37 cellular contexts compared by ENCODE assay signal in the genomic region with DNA sequence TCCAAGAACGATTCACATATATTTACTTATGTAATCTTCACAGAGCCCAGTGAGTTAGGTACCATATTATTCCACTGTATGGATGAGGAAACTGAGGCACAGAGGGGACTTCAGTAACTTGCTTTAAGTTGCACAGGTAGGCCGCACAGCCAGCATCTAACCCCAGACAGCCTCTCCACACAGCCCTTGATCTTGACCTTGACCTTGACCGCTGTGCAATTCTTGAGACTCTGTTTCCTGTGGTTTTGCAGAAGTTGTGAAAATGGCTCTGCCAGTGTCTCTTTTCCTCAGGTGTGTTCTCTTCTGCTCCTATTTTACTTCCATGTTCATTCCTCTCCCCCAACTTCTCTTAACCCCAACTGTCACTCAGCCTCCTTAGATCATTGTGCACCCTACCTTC.
"Had no signal": no experiment of that assay in that cellular context is flagged by ENCODE, and none has a peak within 500 bp of the region (broad histone marks: within the 10 kb centered on the region; RNA-seq: fewer than 3 reads in every experiment).

No MANE protein-coding gene starts in this region.

- H3K4me1 Mint-ChIP-seq: activated B cell treated with CpG ODN at 0.5 μM for 24 hours; activated CD4-positive, alpha-beta T cell treated with anti-CD3 and anti-CD28 coated beads, Interleukin-2, amount 10 ng/mL, durations not matched to agents 24 days and 14 days; activated naive CD8-positive, alpha-beta T cell treated with anti-CD3 and anti-CD28 coated beads for 36 hours; activated T-helper 17 cell treated with anti-CD3 and anti-CD28 coated beads, Interleukin-2, amount 50 U/mL, for 72 hours had no signal

- H3K9me3 ChIP-seq: adrenal gland, body of pancreas, breast epithelium had no signal

- H3K9me3 Mint-ChIP-seq: activated B cell treated with CpG ODN at 0.5 μM for 24 hours; activated CD4-positive, alpha-beta T cell treated with anti-CD3 and anti-CD28 coated beads, Interleukin-2, amount 10 ng/mL, durations not matched to agents 24 days and 14 days; activated CD8-positive, alpha-beta T cell treated with anti-CD3 and anti-CD28 coated beads for 36 hours; activated naive CD8-positive, alpha-beta T cell treated with anti-CD3 and anti-CD28 coated beads for 36 hours; activated T-helper 1 cell treated with anti-CD3 and anti-CD28 coated beads, Interleukin-12 subunit alpha, Interleukin-12 subunit beta, Interleukin-2, Interleukin-4 antibody, amounts not matched to agents 30 ng/mL and 10 ng/mL and 1 ng/mL, durations not matched to agents 14 hours and 24 hours and 36 hours; T-helper 2 cell treated with Interferon-gamma antibody and Interleukin-4, amounts not matched to agents 5 μg/mL and 100 μg/mL, for 36 hours had no signal

- H3K4me3 ChIP-seq: adrenal gland, body of pancreas, breast epithelium had no signal

- H3K4me3 Mint-ChIP-seq: activated B cell treated with CpG ODN at 0.5 μM for 24 hours; activated CD4-positive, alpha-beta memory T cell treated with anti-CD3 and anti-CD28 coated beads for 36 hours; activated CD4-positive, alpha-beta T cell treated with anti-CD3 and anti-CD28 coated beads, Interleukin-2, amount 10 ng/mL, durations not matched to agents 24 days and 14 days; activated CD8-positive, alpha-beta T cell treated with anti-CD3 and anti-CD28 coated beads for 36 hours; activated naive CD4-positive, alpha-beta T cell treated with anti-CD3 and anti-CD28 coated beads for 36 hours; activated naive CD8-positive, alpha-beta T cell treated with anti-CD3 and anti-CD28 coated beads for 36 hours; activated T-cell treated with anti-CD3 and anti-CD28 coated beads, Interleukin-2, amount 50 U/mL, for 4 hours; activated T-cell treated with anti-CD3 and anti-CD28 coated beads, Interleukin-2, amount 50 U/mL, for 72 hours; activated T-helper 1 cell treated with anti-CD3 and anti-CD28 coated beads, Interleukin-12 subunit alpha, Interleukin-12 subunit beta, Interleukin-2, Interleukin-4 antibody, amounts not matched to agents 30 ng/mL and 10 ng/mL and 1 ng/mL, durations not matched to agents 14 hours and 24 hours and 36 hours; activated T-helper 17 cell treated with anti-CD3 and anti-CD28 coated beads, Interleukin-2, amount 50 U/mL, for 72 hours; T-helper 1 cell treated with Interleukin-12 subunit alpha and Interleukin-12 subunit beta and Interleukin-4 antibody, amounts not matched to agents 30 μg/mL and 1 μg/mL, for 36 hours; T-helper 2 cell treated with Interferon-gamma antibody and Interleukin-4, amounts not matched to agents 5 μg/mL and 100 μg/mL, for 36 hours had no signal

- H3K27me3 Mint-ChIP-seq: activated B cell treated with CpG ODN at 0.5 μM for 24 hours; activated CD4-positive, alpha-beta memory T cell treated with anti-CD3 and anti-CD28 coated beads for 36 hours; activated CD4-positive, alpha-beta T cell treated with anti-CD3 and anti-CD28 coated beads, Interleukin-2, amount 10 ng/mL, durations not matched to agents 24 days and 14 days; activated CD8-positive, alpha-beta T cell treated with anti-CD3 and anti-CD28 coated beads for 36 hours; activated naive CD8-positive, alpha-beta T cell treated with anti-CD3 and anti-CD28 coated beads for 36 hours; activated T-helper 17 cell treated with anti-CD3 and anti-CD28 coated beads, Interleukin-2, amount 50 U/mL, for 72 hours had no signal

- H3K36me3 Mint-ChIP-seq: activated CD4-positive, alpha-beta memory T cell treated with anti-CD3 and anti-CD28 coated beads for 36 hours; activated naive CD4-positive, alpha-beta T cell treated with anti-CD3 and anti-CD28 coated beads, Interleukin-2, amount 50 U/mL, for 72 hours; activated naive CD8-positive, alpha-beta T cell treated with anti-CD3 and anti-CD28 coated beads for 36 hours had no signal

- H3K27ac Mint-ChIP-seq: activated B cell treated with CpG ODN at 0.5 μM for 24 hours; activated CD4-positive, alpha-beta memory T cell treated with anti-CD3 and anti-CD28 coated beads for 36 hours; activated CD4-positive, alpha-beta T cell treated with anti-CD3 and anti-CD28 coated beads, Interleukin-2, amount 10 ng/mL, durations not matched to agents 24 days and 14 days; activated CD8-positive, alpha-beta T cell treated with anti-CD3 and anti-CD28 coated beads for 36 hours; activated naive CD4-positive, alpha-beta T cell treated with anti-CD3 and anti-CD28 coated beads for 36 hours; activated naive CD4-positive, alpha-beta T cell treated with anti-CD3 and anti-CD28 coated beads, Interleukin-2, amount 50 U/mL, for 72 hours; activated naive CD8-positive, alpha-beta T cell treated with anti-CD3 and anti-CD28 coated beads for 36 hours; activated T-cell treated with anti-CD3 and anti-CD28 coated beads, Interleukin-2, amount 50 U/mL, for 72 hours; activated T-helper 1 cell treated with anti-CD3 and anti-CD28 coated beads, Interleukin-12 subunit alpha, Interleukin-12 subunit beta, Interleukin-2, Interleukin-4 antibody, amounts not matched to agents 30 ng/mL and 10 ng/mL and 1 ng/mL, durations not matched to agents 14 hours and 24 hours and 36 hours; activated T-helper 17 cell treated with anti-CD3 and anti-CD28 coated beads, Interleukin-2, amount 50 U/mL, for 72 hours; T-helper 1 cell treated with Interleukin-12 subunit alpha and Interleukin-12 subunit beta and Interleukin-4 antibody, amounts not matched to agents 30 μg/mL and 1 μg/mL, for 36 hours; T-helper 2 cell treated with Interferon-gamma antibody and Interleukin-4, amounts not matched to agents 5 μg/mL and 100 μg/mL, for 36 hours had no signal

- H3K36me3 ChIP-seq: adrenal gland, brain microvascular endothelial cell, breast epithelium had no signal

- H3K4me1 ChIP-seq: adrenal gland, body of pancreas, breast epithelium had no signal

- H3K27ac ChIP-seq: adrenal gland, body of pancreas, brain microvascular endothelial cell, breast epithelium, VCaP had no signal

- FAIRE-seq: astrocyte, TTC549 had no signal

- DNase-seq: activated B cell treated with CpG ODN at 0.5 μM for 24 hours; activated CD4-positive, alpha-beta memory T cell treated with anti-CD3 and anti-CD28 coated beads for 36 hours; activated CD4-positive, alpha-beta T cell treated with anti-CD3 and anti-CD28 coated beads for 4 hours; activated CD4-positive, alpha-beta T cell treated with anti-CD3 and anti-CD28 coated beads, Interleukin-2, amount 10 ng/mL, durations not matched to agents 24 days and 14 days; activated CD4-positive, alpha-beta T cell treated with anti-CD3 and anti-CD28 coated beads, Interleukin-2, amount 50 U/mL, for 1 hour; activated CD4-positive, alpha-beta T cell treated with anti-CD3 and anti-CD28 coated beads, Interleukin-2, amount 50 U/mL, for 4 hours; activated CD4-positive, CD25-positive, alpha-beta regulatory T cell treated with anti-CD3 and anti-CD28 coated beads, Interleukin-2, amount 50 U/mL, for 72 hours; activated CD8-positive, alpha-beta memory T cell treated with anti-CD3 and anti-CD28 coated beads, Interleukin-2, amount 50 U/mL, for 4 hours; activated CD8-positive, alpha-beta T cell treated with anti-CD3 and anti-CD28 coated beads for 36 hours; activated effector memory CD4-positive, alpha-beta T cell treated with anti-CD3 and anti-CD28 coated beads, Interleukin-2, amount 50 U/mL, for 16 hours; activated gamma-delta T cell treated with Interleukin-2 at 50 U/mL for 16 hours; activated naive CD4-positive, alpha-beta T cell; activated naive CD4-positive, alpha-beta T cell treated with anti-CD3 and anti-CD28 coated beads for 36 hours; activated naive CD4-positive, alpha-beta T cell treated with anti-CD3 and anti-CD28 coated beads, Interleukin-2, amount 50 U/mL, for 16 hours; activated naive CD8-positive, alpha-beta T cell treated with anti-CD3 and anti-CD28 coated beads for 36 hours; activated T-cell treated with anti-CD3 and anti-CD28 coated beads for 4 hours; activated T-cell treated with anti-CD3 and anti-CD28 coated beads, Interleukin-2, amount 50 U/mL, for 1 hour; activated T-cell treated with anti-CD3 and anti-CD28 coated beads, Interleukin-2, amount 50 U/mL, for 4 hours; activated T-cell treated with anti-CD3 and anti-CD28 coated beads, Interleukin-2, amount 50 U/mL, for 72 hours; adrenal gland; amniotic stem cell; aorta; body of pancreas; brain microvascular endothelial cell; central memory CD4-positive, alpha-beta T cell; T-helper 1 cell; T-helper 2 cell; T-helper 9 cell had no signal
